37 cellular contexts compared by ENCODE assay signal in the genomic region with DNA sequence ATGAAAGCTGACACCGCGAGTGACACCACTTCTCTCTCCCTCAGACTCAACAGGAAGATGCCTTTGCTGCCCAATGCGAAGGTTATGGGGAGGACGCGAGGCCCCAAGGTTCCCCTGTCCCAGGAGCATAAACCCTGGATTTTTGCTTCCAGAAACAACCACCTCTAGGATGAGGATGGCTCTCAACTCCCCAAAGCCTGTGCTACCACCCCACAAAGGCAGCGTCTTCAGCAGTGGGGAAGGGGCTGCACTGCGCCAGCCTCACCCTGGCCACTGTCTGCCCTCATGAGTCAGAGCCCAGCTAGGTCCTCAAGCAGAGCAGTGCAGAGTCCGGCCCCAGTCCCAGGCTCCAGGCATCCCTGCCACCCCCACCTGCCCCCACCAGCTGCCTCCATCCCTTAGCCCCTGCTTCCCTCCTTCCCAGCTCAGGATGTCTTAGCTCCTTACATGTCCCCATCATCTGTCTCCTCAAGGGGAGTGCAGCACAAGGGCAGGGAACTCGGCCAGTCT. TPM values are rescaled to one million over a fixed set of nuclear protein-coding genes. Genes with fewer than 3 reads are reported as not detected.
"Had no signal": no experiment of that assay in that cellular context is flagged by ENCODE, and none has a peak within 500 bp of the region (broad histone marks: within the 10 kb centered on the region; RNA-seq: fewer than 3 reads in every experiment).

No MANE protein-coding gene starts in this region.

- H3K4me1 ChIP-seq: heart left ventricle, prostate gland, sigmoid colon, suprapubic skin, tibial artery, uterus had no signal

- H3K4me3 ChIP-seq: heart left ventricle, lung, mucosa of descending colon, ovary, prostate gland, sigmoid colon, suprapubic skin, thoracic aorta, tibial artery, uterus had no signal

- H3K9me3 ChIP-seq: heart left ventricle, mucosa of descending colon, neutrophil, ovary, prostate gland, sigmoid colon, suprapubic skin, thoracic aorta, tibial artery, uterus had no signal

- H3K27me3 ChIP-seq: heart left ventricle, neutrophil, ovary, sigmoid colon, suprapubic skin, tibial artery, uterus had no signal

- ATAC-seq: heart left ventricle; left cardiac atrium; left lobe of liver; mucosa of descending colon; naive thymus-derived CD4-positive, alpha-beta T cell; right cardiac atrium had no signal

- H3K36me3 Mint-ChIP-seq: naive thymus-derived CD4-positive, alpha-beta T cell; natural killer cell treated with Interleukin-12 subunit alpha and Interleukin-12 subunit beta and Interleukin-15 and Interleukin-18, amount 100 ng/mL, for 72 hours; type B pancreatic cell had no signal

- H3K36me3 ChIP-seq: heart left ventricle, neutrophil, ovary, prostate gland, sigmoid colon, suprapubic skin, thoracic aorta, tibial artery, uterus had no signal

- H3K4me3 Mint-ChIP-seq: naive thymus-derived CD4-positive, alpha-beta T cell; natural killer cell treated with Interleukin-12 subunit alpha and Interleukin-12 subunit beta and Interleukin-15 and Interleukin-18, amount 100 ng/mL, for 72 hours; stimulated activated naive CD8-positive, alpha-beta T cell treated with anti-CD3 and anti-CD28 coated beads, Interleukin-15, Interleukin-2, amounts not matched to agents 100 ng/mL and 50 ng/mL, for 24 hours; type B pancreatic cell had no signal

- H3K27ac Mint-ChIP-seq: naive thymus-derived CD4-positive, alpha-beta T cell; natural killer cell treated with Interleukin-12 subunit alpha and Interleukin-12 subunit beta and Interleukin-15 and Interleukin-18, amount 100 ng/mL, for 72 hours; stimulated activated naive CD8-positive, alpha-beta T cell treated with anti-CD3 and anti-CD28 coated beads, Interleukin-15, Interleukin-2, amounts not matched to agents 100 ng/mL and 50 ng/mL, for 24 hours; type B pancreatic cell had no signal

- H3K4me1 Mint-ChIP-seq: naive thymus-derived CD4-positive, alpha-beta T cell had no signal

- H3K27ac ChIP-seq: heart left ventricle, neutrophil, ovary, prostate gland, sigmoid colon, suprapubic skin, thoracic aorta, tibial artery, uterus had no signal

- DNase-seq: glutamatergic neuron; heart left ventricle; hypothalamus; islet precursor cell; kidney glomerular epithelial cell; left cardiac atrium; midbrain; mucosa of descending colon; naive thymus-derived CD4-positive, alpha-beta T cell; occipital lobe; ovary; retina; right cardiac atrium; small intestine; stimulated activated CD4-positive, alpha-beta T cell treated with anti-CD3 and anti-CD28 coated beads, Interleukin-1b, Interleukin-23, amount 100 ng/mL, for 48 hours; stimulated activated CD4-positive, alpha-beta T cell treated with anti-CD3 and anti-CD28 coated beads, Interleukin-2, amount 100 ng/mL, for 48 hours; stimulated activated CD4-positive, alpha-beta T cell treated with anti-CD3 and anti-CD28 coated beads, Interleukin-4, amount 100 ng/mL, for 4 hours; stimulated activated CD8-positive, alpha-beta memory T cell treated with anti-CD3 and anti-CD28 coated beads, Interleukin-4, amount 100 ng/mL, for 48 hours; stimulated activated naive CD4-positive, alpha-beta T cell; tibial artery; uterus had no signal

RNA-seq across cellular contexts. Expression of a gene that starts 6.9 kb away (rescaled TPM):
- total RNA-seq: left lobe of liver; liver; lung; mesenteric fat pad; mucosa of descending colon; myocyte; naive thymus-derived CD4-positive, alpha-beta T cell; natural killer cell treated with Interleukin-12 subunit alpha and Interleukin-12 subunit beta and Interleukin-15 and Interleukin-18, amount 100 ng/mL, for 72 hours; ovary; sigmoid colon; subcutaneous adipose tissue; suprapubic skin; thoracic aorta; ureter; uterus had no signal
- polyA plus RNA-seq: naive thymus-derived CD4-positive, alpha-beta T cell; neural cell; ovary; small intestine had no signal

RNA-seq across cellular contexts. Expression of a gene that starts 20.7 kb away (rescaled TPM):
- total RNA-seq: naive thymus-derived CD4-positive, alpha-beta T cell; natural killer cell treated with Interleukin-12 subunit alpha and Interleukin-12 subunit beta and Interleukin-15 and Interleukin-18, amount 100 ng/mL, for 72 hours; occipital lobe had no signal
- polyA plus RNA-seq: naive thymus-derived CD4-positive, alpha-beta T cell; neural cell had no signal

RNA-seq across cellular contexts. Expression of a gene that starts 24.7 kb away (rescaled TPM):
- total RNA-seq: liver; naive thymus-derived CD4-positive, alpha-beta T cell; occipital lobe had no signal
- polyA plus RNA-seq: liver; naive thymus-derived CD4-positive, alpha-beta T cell; neural cell had no signal

RNA-seq across cellular contexts. Expression of a gene that starts 46.5 kb away (rescaled TPM):
- total RNA-seq: left lobe of liver; liver; myocyte; naive thymus-derived CD4-positive, alpha-beta T cell; natural killer cell treated with Interleukin-12 subunit alpha and Interleukin-12 subunit beta and Interleukin-15 and Interleukin-18, amount 100 ng/mL, for 72 hours; thoracic aorta had no signal
- polyA plus RNA-seq: liver; naive thymus-derived CD4-positive, alpha-beta T cell; neural cell had no signal
